17 cellular contexts compared by ENCODE assay signal in the genomic region with DNA sequence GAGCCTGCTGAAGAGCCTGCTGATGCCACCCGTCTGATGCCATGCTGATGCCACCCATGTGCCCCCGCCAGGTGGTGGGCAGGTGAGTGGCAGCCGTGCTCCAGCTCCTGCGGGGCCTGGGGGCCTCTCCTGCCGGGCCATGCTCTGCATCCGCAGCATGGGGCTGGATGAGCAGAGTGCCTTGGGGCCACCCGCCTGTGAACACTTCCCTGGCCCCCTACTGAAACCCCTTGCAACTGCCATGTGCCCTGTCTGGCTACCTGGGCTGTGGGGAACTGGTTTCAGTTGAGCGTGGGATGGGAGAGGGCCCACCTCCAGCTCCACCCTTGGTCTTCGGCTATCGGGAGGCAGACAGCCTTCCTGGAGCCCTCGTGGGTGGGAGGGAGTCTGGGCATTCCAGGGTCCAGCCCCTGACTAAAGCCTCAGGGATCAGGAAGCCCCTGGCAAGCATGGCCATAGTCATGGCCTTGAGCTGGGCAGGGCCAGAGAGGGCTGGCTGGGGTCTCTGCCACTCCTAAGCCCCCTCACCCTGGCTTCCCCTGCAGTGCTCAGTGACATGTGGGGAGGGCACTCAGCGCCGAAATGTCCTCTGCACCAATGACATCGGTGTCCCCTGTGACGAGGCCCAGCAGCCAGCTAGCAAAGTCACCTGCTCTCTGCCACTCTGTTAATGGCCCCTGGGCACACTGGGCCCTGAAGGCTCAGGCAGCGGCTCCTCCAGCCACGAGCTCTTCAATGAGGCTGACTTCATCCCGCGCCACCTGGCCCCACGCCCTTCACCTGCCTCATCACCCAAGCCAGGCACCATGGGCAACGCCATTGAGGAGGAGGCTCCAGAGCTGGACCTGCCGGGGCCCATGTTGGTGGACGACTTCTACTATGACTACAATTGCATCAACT.
A peak's percentile ranks its signal among the peaks of the same experiment; 100 is the strongest.
DNase-seq lines count a peak whose midpoint lies in the region; ATAC-seq lines count a peak whose summit lies in the region.
"Had no signal": no experiment of that assay in that cellular context is flagged by ENCODE, and none has a peak within 500 bp of the region (broad histone marks: within the 10 kb centered on the region; RNA-seq: fewer than 3 reads in every experiment).

No MANE protein-coding gene starts in this region.

- peaks cover 2% of the 10 kb centered on the region for H3K4me1 ChIP-seq in right cardiac atrium (ENCODE audit: control insufficient read depth, insufficient read depth, low read length)
- no peaks in the 10 kb centered on the region for H3K4me1 ChIP-seq in HAP-1

- no peaks in the 10 kb centered on the region for H3K9me3 Mint-ChIP-seq in effector memory CD8-positive, alpha-beta T cell

- peaks cover 8% of the 10 kb centered on the region in 2 donors for H3K4me1 Mint-ChIP-seq in effector memory CD8-positive, alpha-beta T cell (ENCODE audit: low read depth in 2 of 2)

- H3K4me3 ChIP-seq in right cardiac atrium (ENCODE audit: low read length) = no peak overlapping the region
- no peak overlapping the region for H3K4me3 ChIP-seq in HAP-1

- DNase-seq in Right ventricle myocardium inferior (ENCODE audit: missing footprints) (peak; percentile 35), right cardiac atrium (no peak), islet precursor cell (peak; percentile 47), posterior vena cava (ENCODE audit: low spot score) (peak; percentile 66), ureter (ENCODE audit: low spot score) (peak; percentile 38), NCI-H1092 treated with DMSO at 0.1 percent for 48 hours (lab: John Stamatoyannopoulos, UW) (no peak), HAP-1 (ENCODE audit: low spot score in 2 of 2) (no peak)
- no peak for DNase-seq in effector memory CD8-positive, alpha-beta T cell
- DNase-seq: DMS53; KG1; NCI-H1092; NCI-H1694; NCI-H345; NCI-H526 treated with DMSO at 0.1 percent for 48 hours; NK-92 treated with Interleukin-12 subunit alpha and Interleukin-12 subunit beta, amount 100 ng/mL, for 24 hours; OCI-M1 had no signal

- peaks cover 11% of the 10 kb centered on the region for H3K36me3 Mint-ChIP-seq in effector memory CD8-positive, alpha-beta T cell (ENCODE audit: insufficient read depth)

- WGBS in right cardiac atrium = 94% methylated on average over 22 of the region's 23 CpGs

- in situ Hi-C loops in HAP-1 (cut with MboI; ENCODE audit: low sequenced_read_pairs) = no loop called here

- H3K27ac ChIP-seq in right cardiac atrium (ENCODE audit: low read length) = no peak overlapping the region

- H3K36me3 ChIP-seq in HAP-1 (replicated peaks) = no peaks in the 10 kb centered on the region

- intact Hi-C loops in Right ventricle myocardium inferior (cut with DNase I) = no loop called here
- intact Hi-C loops in right cardiac atrium (cut with DNase I) = no loop called here
- intact Hi-C loops in posterior vena cava (cut with DNase I) = loop anchor here in 1 of 2 donors (1.0 kb wide), 1 partner anchor 101 kb away; no protein-coding TSS in a partner anchor

- no peak overlapping the region for H3K4me3 Mint-ChIP-seq in effector memory CD8-positive, alpha-beta T cell

- H3K27me3 ChIP-seq in right cardiac atrium (ENCODE audit: control insufficient read depth, insufficient read depth) (no peaks in the 10 kb centered on the region), HAP-1 (ENCODE audit: low read depth) (peaks cover 3% of the 10 kb centered on the region; the same call in 1 of the 2 replicates)

- ATAC-seq in Right ventricle myocardium inferior (no peak), right cardiac atrium (no peak)
- no peak for ATAC-seq in effector memory CD8-positive, alpha-beta T cell (replicated peaks)
- ATAC-seq: HCT116 had no signal

- H3K27me3 Mint-ChIP-seq in effector memory CD8-positive, alpha-beta T cell = peaks cover 0 to 21% of the 10 kb centered on the region in 2 donors

- H3K9me3 ChIP-seq in right cardiac atrium (ENCODE audit: control insufficient read depth, low read length) (no peaks in the 10 kb centered on the region), HAP-1 (no peaks in the 10 kb centered on the region)

- peak overlapping the region in 1 of 2 donors; percentile 52 for H3K27ac Mint-ChIP-seq in effector memory CD8-positive, alpha-beta T cell

Comparison
In these comparisons a context has a peak if more than half of its experiments do, and no peak if none do; other contexts are left out.
1. DNase-seq: peak in Right ventricle myocardium inferior (single experiment), islet precursor cell (single experiment), posterior vena cava (single experiment) and ureter (single experiment); none in right cardiac atrium (0 of 3), NCI-H1092 treated with DMSO at 0.1 percent for 48 hours (single experiment), HAP-1 (0 of 2) and effector memory CD8-positive, alpha-beta T cell (0 of 3).